8 cellular contexts compared by ENCODE assay signal in the genomic region with DNA sequence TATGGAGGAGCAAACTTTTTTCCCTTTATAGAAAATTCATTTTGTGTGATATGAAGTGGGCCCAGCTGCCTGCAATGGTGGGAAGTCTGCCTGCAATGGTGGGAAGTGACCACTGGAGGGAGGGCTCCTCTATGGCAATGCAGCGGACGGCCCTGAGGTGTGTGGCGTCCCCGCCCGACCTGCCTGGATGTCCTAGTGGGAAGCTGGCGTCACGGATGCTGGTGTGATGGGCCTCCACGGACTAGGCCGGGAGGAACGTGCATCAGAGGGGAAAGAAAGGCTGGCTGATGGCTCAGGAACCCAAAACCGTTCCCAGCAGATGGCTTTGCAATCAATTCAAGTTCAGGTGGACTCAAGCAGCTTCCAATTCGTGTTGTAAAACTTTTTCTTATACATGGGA.
DNase-seq lines count a peak whose midpoint lies in the region; ATAC-seq and TF ChIP-seq lines count a peak whose summit lies in the region.

No MANE protein-coding gene starts in this region.

- peaks cover 5% of the 10 kb centered on the region for H3K4me1 Mint-ChIP-seq in osteocyte (ENCODE audit: unreplicated experiment)

- no peak overlapping the region for H3K9ac ChIP-seq in OCI-LY1 (ENCODE audit: low read length)

- no peaks in the 10 kb centered on the region for H3K36me3 ChIP-seq in OCI-LY1 (ENCODE audit: insufficient read depth, low read length)

- no peaks in the 10 kb centered on the region for H3K9me3 ChIP-seq in OCI-LY1 (ENCODE audit: low read length)

- no peaks in the 10 kb centered on the region for H3K9me2 ChIP-seq in OCI-LY1 (ENCODE audit: low read depth, low read length)

- TF ChIP-seq CTCF in OCI-LY1 (IDR thresholded peaks at IDR 0.05; ENCODE audit: low read length) (peak; percentile 49; the same call in 1 of the 2 replicates), fibroblast of villous mesenchyme (IDR thresholded peaks at IDR 0.05; ENCODE audit: insufficient read depth, low read depth, low read length) (peak; percentile 79), osteocyte (IDR thresholded peaks at IDR 0.05) (peak; percentile 80)

- no peaks in the 10 kb centered on the region for H3K9me3 Mint-ChIP-seq in osteocyte (ENCODE audit: unreplicated experiment)

- H3K4me1 ChIP-seq in OCI-LY1 (ENCODE audit: insufficient read depth, low read length, severe bottlenecking): peaks cover 7% of the 10 kb centered on the region

- H3K27ac ChIP-seq in OCI-LY1 (ENCODE audit: low read depth, low read length, poor library complexity, severe bottlenecking): no peak overlapping the region

- ATAC-seq in HG03460 (IDR thresholded peaks at IDR 0.05; ENCODE audit: unreplicated experiment): no peak

- H3K27ac Mint-ChIP-seq in osteocyte (ENCODE audit: unreplicated experiment): peak overlapping the region; percentile 56

- POLR2A ChIA-PET in HEK293T (lab: Yijun Ruan, JAX): no interaction called here

- H3K4me3 ChIP-seq in OCI-LY1 (ENCODE audit: low read depth, low read length, poor library complexity, severe bottlenecking): no peak overlapping the region
- H3K4me3 ChIP-seq in fibroblast of villous mesenchyme (ENCODE audit: low read depth, low read length): no peak overlapping the region

- CTCF ChIA-PET in HEK293T (lab: Yijun Ruan, JAX): interaction anchor here (0.6 to 2.2 kb wide), 9 partner anchors 9 to 1001 kb away, joined by 3 to 16 read pairs (median 3); no protein-coding TSS in a partner anchor

- no peak overlapping the region for H2AFZ ChIP-seq in OCI-LY1 (ENCODE audit: low read length)

- no peaks in the 10 kb centered on the region for H4K20me1 ChIP-seq in OCI-LY1 (ENCODE audit: insufficient read depth, low read length)

- DNase-seq in GM03348 (ENCODE audit: low spot score) (peak; percentile 80), HEK293T (ENCODE audit: extremely low spot score) (peak; percentile 87), fibroblast of villous mesenchyme (ENCODE audit: low read depth) (peak; percentile 67), osteocyte (ENCODE audit: extremely low spot score, unreplicated experiment) (no peak), ureter (ENCODE audit: low spot score) (peak; percentile 75)
- peak; percentile 13 to 20 for DNase-seq in activated T-helper 1 cell treated with anti-CD3 and anti-CD28 coated beads, Interleukin-2, amount 50 U/mL, for 16 hours (ENCODE audit: low read depth in 1 of 2, low spot score in 1 of 2)

- H3F3A ChIP-seq in OCI-LY1 (ENCODE audit: insufficient read depth, low read length): no peaks in the 10 kb centered on the region

- H3K27me3 Mint-ChIP-seq in osteocyte (ENCODE audit: unreplicated experiment): no peaks in the 10 kb centered on the region

- H3K36me3 Mint-ChIP-seq in osteocyte (ENCODE audit: unreplicated experiment): peaks cover 19% of the 10 kb centered on the region

- H3K4me3 Mint-ChIP-seq in osteocyte (ENCODE audit: unreplicated experiment): no peak overlapping the region

- no peak overlapping the region for H3K4me2 ChIP-seq in OCI-LY1 (ENCODE audit: low read length)

- H3K79me2 ChIP-seq in OCI-LY1 (ENCODE audit: insufficient read depth, low read length): no peaks in the 10 kb centered on the region

- no peaks in the 10 kb centered on the region for H3K27me3 ChIP-seq in OCI-LY1 (ENCODE audit: insufficient read depth, low read length)

TF ChIP-seq in HEK293T, 16 proteins besides CTCF, POLR2A, EP300 and RAD21:
- TF ChIP-seq SP1 (IDR thresholded peaks at IDR 0.05) (no peak), ELF4 (IDR thresholded peaks at IDR 0.05) (no peak), TARDBP (IDR thresholded peaks at IDR 0.05) (no peak), LEF1 (IDR thresholded peaks at IDR 0.05; ENCODE audit: borderline replicate concordance) (no peak), FOXM1 (IDR thresholded peaks at IDR 0.05; ENCODE audit: borderline replicate concordance) (no peak), ARNT (IDR thresholded peaks at IDR 0.05) (no peak), ZNF384 (IDR thresholded peaks at IDR 0.05) (no peak)
- TF ChIP-seq, protein P1, sequence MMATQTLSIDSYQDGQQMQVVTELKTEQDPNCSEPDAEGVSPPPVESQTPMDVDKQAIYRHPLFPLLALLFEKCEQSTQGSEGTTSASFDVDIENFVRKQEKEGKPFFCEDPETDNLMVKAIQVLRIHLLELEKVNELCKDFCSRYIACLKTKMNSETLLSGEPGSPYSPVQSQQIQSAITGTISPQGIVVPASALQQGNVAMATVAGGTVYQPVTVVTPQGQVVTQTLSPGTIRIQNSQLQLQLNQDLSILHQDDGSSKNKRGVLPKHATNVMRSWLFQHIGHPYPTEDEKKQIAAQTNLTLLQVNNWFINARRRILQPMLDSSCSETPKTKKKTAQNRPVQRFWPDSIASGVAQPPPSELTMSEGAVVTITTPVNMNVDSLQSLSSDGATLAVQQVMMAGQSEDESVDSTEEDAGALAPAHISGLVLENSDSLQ (IDR thresholded peaks at IDR 0.05): no peak
